Comparison of ENCODE assay signal across 8 cellular contexts in the genomic region with DNA sequence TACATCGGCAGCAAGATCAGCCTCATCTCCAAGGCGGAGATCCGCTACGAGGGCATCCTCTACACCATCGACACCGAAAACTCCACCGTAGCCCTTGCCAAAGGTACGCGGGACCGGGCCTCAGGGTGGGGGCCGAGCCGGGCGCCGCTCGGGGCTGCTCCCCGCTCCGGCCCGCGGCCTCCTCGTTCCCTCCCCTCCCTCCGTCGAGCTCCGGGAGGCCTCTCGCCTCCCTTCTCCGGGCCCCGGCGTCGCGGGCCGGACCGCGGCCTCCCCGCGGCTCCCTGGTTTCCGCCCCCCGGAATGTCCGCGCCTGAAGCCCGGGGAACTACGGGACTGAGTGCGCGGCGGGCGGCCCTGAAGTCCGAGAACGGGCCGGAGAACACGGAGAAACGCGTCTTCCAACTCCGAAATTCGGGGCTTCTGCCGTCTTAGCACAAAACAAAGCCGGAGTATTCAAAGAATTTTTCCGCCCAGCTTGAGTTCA. TPM values are rescaled to one million over a fixed set of nuclear protein-coding genes. Genes with fewer than 3 reads are reported as not detected.
DNase-seq lines count a peak whose midpoint lies in the region; ATAC-seq and TF ChIP-seq lines count a peak whose summit lies in the region.

No MANE protein-coding gene starts in this region.

- H3K36me3 Mint-ChIP-seq in T-helper 2 cell treated with Interferon-gamma antibody and Interleukin-4, amounts not matched to agents 5 μg/mL and 100 μg/mL, for 36 hours (ENCODE audit: low read depth), result peaks cover 17% of the 10 kb centered on the region
- peaks cover 9% of the 10 kb centered on the region for H3K36me3 Mint-ChIP-seq in natural killer cell treated with Interleukin-12 subunit alpha and Interleukin-12 subunit beta and Interleukin-15 and Interleukin-18, amount 100 ng/mL, for 72 hours

- peak overlapping the region; percentile 98 for H3K27ac Mint-ChIP-seq in T-helper 2 cell treated with Interferon-gamma antibody and Interleukin-4, amounts not matched to agents 5 μg/mL and 100 μg/mL, for 36 hours
- peak overlapping the region; percentile 96 to 99 for H3K27ac Mint-ChIP-seq in natural killer cell treated with Interleukin-12 subunit alpha and Interleukin-12 subunit beta and Interleukin-15 and Interleukin-18, amount 100 ng/mL, for 72 hours

- POLR2A ChIA-PET in AG04449 (lab: Yijun Ruan, JAX), result interaction anchor here (0.9 to 1.8 kb wide), 3 partner anchors 27 to 505 kb away, joined by 3 to 5 read pairs (median 5); a partner anchor contains a TSS

- peak overlapping the region; percentile 92 for H3K4me3 ChIP-seq in AG04449 (ENCODE audit: low read depth, low read length)
- peak overlapping the region; percentile 87 for H3K4me3 ChIP-seq in epithelial cell of proximal tubule (ENCODE audit: low read depth, low read length)

- TF ChIP-seq CTCF in AG04449 (IDR thresholded peaks at IDR 0.05; ENCODE audit: insufficient read depth, low read length, missing control alignments) (no peak), epithelial cell of proximal tubule (conservative IDR thresholded peaks at IDR 0.05; ENCODE audit: low read depth, low read length) (no peak)

- ATAC-seq in GM18868 (IDR thresholded peaks at IDR 0.05; ENCODE audit: unreplicated experiment), result peak; percentile 24
- peak; percentile 27 for ATAC-seq in HG03066 (IDR thresholded peaks at IDR 0.05; ENCODE audit: low read depth, unreplicated experiment)
- ATAC-seq in natural killer cell treated with Interleukin-12 subunit alpha and Interleukin-12 subunit beta and Interleukin-15 and Interleukin-18, amount 100 ng/mL, for 72 hours, result peak; percentile 45 to 59

- H3K9me3 Mint-ChIP-seq in T-helper 2 cell treated with Interferon-gamma antibody and Interleukin-4, amounts not matched to agents 5 μg/mL and 100 μg/mL, for 36 hours, result no peaks in the 10 kb centered on the region
- H3K9me3 Mint-ChIP-seq in natural killer cell treated with Interleukin-12 subunit alpha and Interleukin-12 subunit beta and Interleukin-15 and Interleukin-18, amount 100 ng/mL, for 72 hours, result no peaks in the 10 kb centered on the region

- H3K4me1 Mint-ChIP-seq in T-helper 2 cell treated with Interferon-gamma antibody and Interleukin-4, amounts not matched to agents 5 μg/mL and 100 μg/mL, for 36 hours (ENCODE audit: low read depth), result peaks cover 29% of the 10 kb centered on the region
- peaks cover 33 to 45% of the 10 kb centered on the region in 2 donors for H3K4me1 Mint-ChIP-seq in natural killer cell treated with Interleukin-12 subunit alpha and Interleukin-12 subunit beta and Interleukin-15 and Interleukin-18, amount 100 ng/mL, for 72 hours (ENCODE audit: low read depth in 2 of 2)

- peak overlapping the region; percentile 97 for H3K4me3 Mint-ChIP-seq in T-helper 2 cell treated with Interferon-gamma antibody and Interleukin-4, amounts not matched to agents 5 μg/mL and 100 μg/mL, for 36 hours
- peak overlapping the region; percentile 99 for H3K4me3 Mint-ChIP-seq in natural killer cell treated with Interleukin-12 subunit alpha and Interleukin-12 subunit beta and Interleukin-15 and Interleukin-18, amount 100 ng/mL, for 72 hours

- DNase-seq in AG04449 (ENCODE audit: low read depth, low spot score), result no peak
- no peak for DNase-seq in T-helper 2 cell treated with Interferon-gamma antibody and Interleukin-4, amounts not matched to agents 5 μg/mL and 100 μg/mL, for 36 hours (ENCODE audit: low spot score)
- no peak for DNase-seq in epithelial cell of proximal tubule (ENCODE audit: low read depth)
- DNase-seq in natural killer cell treated with Interleukin-12 subunit alpha and Interleukin-12 subunit beta and Interleukin-15 and Interleukin-18, amount 100 ng/mL, for 72 hours (ENCODE audit: low spot score), result peak; percentile 65
- DNase-seq in MV-4-11 (lab: John Stamatoyannopoulos, UW), result no peak
- no peak for DNase-seq in occipital lobe (lab: John Stamatoyannopoulos, UW)

- CTCF ChIA-PET in AG04449 (lab: Yijun Ruan, JAX), result interaction anchor here (1.2 kb wide), 1 partner anchor 395 kb away, joined by 4 read pairs; no protein-coding TSS in a partner anchor

- H3K27me3 Mint-ChIP-seq in T-helper 2 cell treated with Interferon-gamma antibody and Interleukin-4, amounts not matched to agents 5 μg/mL and 100 μg/mL, for 36 hours (ENCODE audit: low read depth), result peaks cover 6% of the 10 kb centered on the region
- H3K27me3 Mint-ChIP-seq in natural killer cell treated with Interleukin-12 subunit alpha and Interleukin-12 subunit beta and Interleukin-15 and Interleukin-18, amount 100 ng/mL, for 72 hours, result peaks cover 0 to 4% of the 10 kb centered on the region in 2 donors

RNA-seq across cellular contexts. Expression of a gene that starts 0.4 kb away (rescaled TPM):
- total RNA-seq in epithelial cell of proximal tubule (67.9 and 76.9 TPM in 2 replicates), occipital lobe (69.1 TPM)
- 100 to 1,000 TPM; 119 to 135 TPM for total RNA-seq in natural killer cell treated with Interleukin-12 subunit alpha and Interleukin-12 subunit beta and Interleukin-15 and Interleukin-18, amount 100 ng/mL, for 72 hours
